In the genomic region with DNA sequence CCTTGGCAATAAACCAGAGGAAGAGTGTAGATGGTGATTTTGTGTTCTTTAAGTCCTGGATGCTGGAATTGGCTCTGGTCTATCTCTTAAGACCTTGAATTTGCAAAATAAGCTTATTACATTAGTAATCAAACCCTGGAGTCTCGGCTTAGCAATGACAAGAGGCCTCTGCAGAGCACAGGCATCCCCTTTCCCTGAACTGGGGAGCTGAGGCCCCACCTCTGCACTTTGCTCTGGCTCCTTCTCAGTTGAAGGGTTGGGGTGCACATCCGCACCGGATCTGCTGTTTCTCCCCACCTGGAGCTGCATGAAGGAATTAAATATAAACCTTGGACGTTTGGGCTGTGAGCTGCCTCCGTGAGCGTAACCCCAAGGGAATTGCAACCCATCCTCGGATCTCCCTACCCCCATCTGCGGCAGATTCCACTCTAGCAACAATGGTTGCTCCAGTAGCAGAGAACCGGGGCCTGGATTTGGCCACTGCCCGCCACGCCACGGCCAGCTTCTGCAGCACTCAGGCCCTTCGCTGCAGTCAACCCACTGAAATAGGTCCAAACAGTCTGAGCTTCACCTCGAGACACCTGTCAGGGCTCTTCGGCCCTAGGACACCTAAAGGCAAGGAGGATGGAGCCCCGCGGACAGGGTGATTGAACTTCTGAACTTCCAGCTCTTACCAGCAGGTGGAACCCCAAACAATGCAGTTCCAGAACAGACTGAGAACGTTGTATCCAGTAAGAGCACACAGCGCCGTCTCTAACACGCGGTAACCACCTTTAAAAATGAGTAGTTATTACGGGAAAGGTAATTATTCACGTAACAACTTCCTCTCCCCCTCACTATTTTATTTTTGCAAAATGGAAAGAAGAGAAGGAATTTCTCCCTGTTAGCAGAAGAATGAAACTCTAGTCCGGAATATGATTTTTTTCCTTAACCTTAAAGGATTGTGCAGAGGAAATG, we compare ENCODE assay signal across 1 cellular context.
A peak's percentile ranks its signal among the peaks of the same experiment; 100 is the strongest.
TF ChIP-seq lines count a peak whose summit lies in the region.

No MANE protein-coding gene starts in this region.

TF ChIP-seq in HepG2, 621 proteins besides CTCF, POLR2A, EP300 and RAD21 (continued from another document):
- TF ChIP-seq, protein P1, sequence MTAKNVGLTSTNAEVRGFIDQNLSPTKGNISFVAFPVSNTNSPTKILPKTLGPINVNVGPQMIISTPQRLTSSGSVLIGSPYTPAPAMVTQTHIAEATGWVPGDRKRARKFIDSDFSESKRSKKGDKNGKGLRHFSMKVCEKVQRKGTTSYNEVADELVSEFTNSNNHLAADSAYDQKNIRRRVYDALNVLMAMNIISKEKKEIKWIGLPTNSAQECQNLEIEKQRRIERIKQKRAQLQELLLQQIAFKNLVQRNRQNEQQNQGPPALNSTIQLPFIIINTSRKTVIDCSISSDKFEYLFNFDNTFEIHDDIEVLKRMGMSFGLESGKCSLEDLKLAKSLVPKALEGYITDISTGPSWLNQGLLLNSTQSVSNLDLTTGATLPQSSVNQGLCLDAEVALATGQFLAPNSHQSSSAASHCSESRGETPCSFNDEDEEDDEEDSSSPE (CRISPR knock-in tag; IDR thresholded peaks at IDR 0.05): 0 out of 2 replicates have a peak, but pooled peaks have one; percentile 24
- TF ChIP-seq KLF16 (CRISPR knock-in tag; IDR thresholded peaks at IDR 0.05) (peak in 1 of 2 experiments; percentile 48; a peak in 1 of 4 replicates), MED1 (CRISPR knock-in tag; IDR thresholded peaks at IDR 0.05) (0 out of 2 replicates have a peak, but pooled peaks have one; percentile 16), THAP11 (CRISPR knock-in tag; IDR thresholded peaks at IDR 0.05) (peak; percentile 47; the same call in 1 of the 2 replicates), HOXA5 (CRISPR knock-in tag; IDR thresholded peaks at IDR 0.05) (peak; percentile 32; the same call in 1 of the 2 replicates), SMC3 (IDR thresholded peaks at IDR 0.05; ENCODE audit: low read length) (peak; percentile 88), ZNF83 (CRISPR knock-in tag; IDR thresholded peaks at IDR 0.05; ENCODE audit: borderline replicate concordance) (no peak), HNF4G (IDR thresholded peaks at IDR 0.05; ENCODE audit: borderline replicate concordance, low read depth, low read length) (no peak), HNF4G (CRISPR knock-in tag; IDR thresholded peaks at IDR 0.05; ENCODE audit: borderline replicate concordance, low read depth) (0 out of 2 replicates have a peak, but pooled peaks have one; percentile 28)
- TF ChIP-seq, protein P2, sequence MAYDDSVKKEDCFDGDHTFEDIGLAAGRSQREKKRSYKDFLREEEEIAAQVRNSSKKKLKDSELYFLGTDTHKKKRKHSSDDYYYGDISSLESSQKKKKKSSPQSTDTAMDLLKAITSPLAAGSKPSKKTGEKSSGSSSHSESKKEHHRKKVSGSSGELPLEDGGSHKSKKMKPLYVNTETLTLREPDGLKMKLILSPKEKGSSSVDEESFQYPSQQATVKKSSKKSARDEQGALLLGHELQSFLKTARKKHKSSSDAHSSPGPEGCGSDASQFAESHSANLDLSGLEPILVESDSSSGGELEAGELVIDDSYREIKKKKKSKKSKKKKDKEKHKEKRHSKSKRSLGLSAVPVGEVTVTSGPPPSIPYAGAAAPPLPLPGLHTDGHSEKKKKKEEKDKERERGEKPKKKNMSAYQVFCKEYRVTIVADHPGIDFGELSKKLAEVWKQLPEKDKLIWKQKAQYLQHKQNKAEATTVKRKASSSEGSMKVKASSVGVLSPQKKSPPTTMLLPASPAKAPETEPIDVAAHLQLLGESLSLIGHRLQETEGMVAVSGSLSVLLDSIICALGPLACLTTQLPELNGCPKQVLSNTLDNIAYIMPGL (CRISPR knock-in tag; IDR thresholded peaks at IDR 0.05; ENCODE audit: borderline replicate concordance in 1 of 2, low read depth in 1 of 2): peak in 1 of 2 experiments; percentile 48; a peak in 2 of 4 replicates
- TF ChIP-seq, protein P3, sequence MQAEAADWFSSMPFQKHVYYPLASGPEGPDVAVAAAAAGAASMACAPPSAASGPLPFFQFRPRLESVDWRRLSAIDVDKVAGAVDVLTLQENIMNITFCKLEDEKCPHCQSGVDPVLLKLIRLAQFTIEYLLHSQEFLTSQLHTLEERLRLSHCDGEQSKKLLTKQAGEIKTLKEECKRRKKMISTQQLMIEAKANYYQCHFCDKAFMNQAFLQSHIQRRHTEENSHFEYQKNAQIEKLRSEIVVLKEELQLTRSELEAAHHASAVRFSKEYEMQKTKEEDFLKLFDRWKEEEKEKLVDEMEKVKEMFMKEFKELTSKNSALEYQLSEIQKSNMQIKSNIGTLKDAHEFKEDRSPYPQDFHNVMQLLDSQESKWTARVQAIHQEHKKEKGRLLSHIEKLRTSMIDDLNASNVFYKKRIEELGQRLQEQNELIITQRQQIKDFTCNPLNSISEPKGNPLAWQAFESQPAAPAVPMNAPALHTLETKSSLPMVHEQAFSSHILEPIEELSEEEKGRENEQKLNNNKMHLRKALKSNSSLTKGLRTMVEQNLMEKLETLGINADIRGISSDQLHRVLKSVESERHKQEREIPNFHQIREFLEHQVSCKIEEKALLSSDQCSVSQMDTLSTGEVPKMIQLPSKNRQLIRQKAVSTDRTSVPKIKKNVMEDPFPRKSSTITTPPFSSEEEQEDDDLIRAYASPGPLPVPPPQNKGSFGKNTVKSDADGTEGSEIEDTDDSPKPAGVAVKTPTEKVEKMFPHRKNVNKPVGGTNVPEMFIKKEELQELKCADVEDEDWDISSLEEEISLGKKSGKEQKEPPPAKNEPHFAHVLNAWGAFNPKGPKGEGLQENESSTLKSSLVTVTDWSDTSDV (CRISPR knock-in tag; IDR thresholded peaks at IDR 0.05): no peak
TF ChIP-seq in HepG2: peak in this region for 30.
